In genomic region chr17:38428150-38428642, GRCh38 we compare ENCODE assay signal across 8 cellular contexts. TPM values are rescaled to one million over a fixed set of nuclear protein-coding genes. Genes with fewer than 3 reads are reported as not detected.
DNase-seq lines count a peak whose midpoint lies in the region; ATAC-seq, FAIRE-seq and TF ChIP-seq lines count a peak whose summit lies in the region.

Gene ARHGAP23 (plus strand): TSS chr17:38428464. CDS start chr17:38428486, 22 bp downstream.

- RAD21 ChIA-PET in HCT116 (lab: Charles Lee; ENCODE audit: low non-redundant PET in 1 of 2, low total read pairs in 2 of 2, uncharacterized antibody in 2 of 2, unreplicated experiment in 2 of 2): no interaction called here

- CTCF ChIA-PET in A549 (lab: Yijun Ruan, JAX): interaction anchor here (0.7 to 9.3 kb wide), 9 partner anchors 9 to 239 kb away, joined by 3 to 80 read pairs (median 5); no protein-coding TSS in a partner anchor
- CTCF ChIA-PET in HCT116 (lab: Charles Lee): interaction anchor here (0.6 to 1.3 kb wide), 2 partner anchors 16 to 57 kb away, joined by 3 to 4 read pairs; no protein-coding TSS in a partner anchor

- peaks cover 29% of the 10 kb centered on the region for H3K4me1 ChIP-seq in A549
- peaks cover 22 to 44% of the 10 kb centered on the region in 2 experiments for H3K4me1 ChIP-seq in HCT116 (ENCODE audit: control insufficient read depth in 1 of 2, insufficient read depth in 2 of 2, low read length in 2 of 2)

- H3K36me3 ChIP-seq in HCT116 (ENCODE audit: control insufficient read depth in 1 of 2, insufficient read depth in 2 of 2, low read length in 2 of 2): no peaks in the 10 kb centered on the region

- H3K9me3 ChIP-seq in A549 (no peaks in the 10 kb centered on the region), HCT116 (ENCODE audit: control insufficient read depth in 1 of 2, insufficient read depth in 1 of 2, low read depth in 1 of 2, low read length in 2 of 2) (no peaks in the 10 kb centered on the region)

- DNase-seq in A549 (ENCODE audit: low read depth in 1 of 2, low spot score in 1 of 2) (peak; percentile 57 to 60), HCT116 (ENCODE audit: low read depth, low spot score) (no peak), cerebellum (ENCODE audit: low spot score) (peak; percentile 77), iPS-NIHi7 (ENCODE audit: extremely low spot score) (peak; percentile 63), skeletal muscle cell (ENCODE audit: low read depth) (no peak), NCI-H2171 (lab: John Stamatoyannopoulos, UW) (no peak)

- intact Hi-C loops in HCT116 (cut with micrococcal nuclease): no loop called here

- peak within 1 kb of the TSS; percentile 68 for H3K9ac ChIP-seq in HCT116 (ENCODE audit: low read length)

- TF ChIP-seq RAD21 in A549 (conservative IDR thresholded peaks at IDR 0.05 in 1 of 2, IDR thresholded peaks at IDR 0.05 in 1 of 2): no peak
- TF ChIP-seq RAD21 in HCT116 (IDR thresholded peaks at IDR 0.05; ENCODE audit: low read depth): no peak

- no peaks in the 10 kb centered on the region for H3K9me2 ChIP-seq in HCT116 (ENCODE audit: insufficient read depth)

- POLR2A ChIA-PET in A549 (lab: Yijun Ruan, JAX): interaction anchor here (0.5 to 0.9 kb wide), 3 partner anchors 39 to 79 kb away, joined by 3 read pairs; no protein-coding TSS in a partner anchor
- POLR2A ChIA-PET in HCT116 (lab: Charles Lee): interaction anchor here (0.8 kb wide), 1 partner anchor 26 kb away, joined by 3 read pairs; no protein-coding TSS in a partner anchor

- no peak for FAIRE-seq in A549 (lab: Jason Lieb, UNC)

- no TSS peak for BruUV-seq in HCT116 (replicated peaks; lab: Mats Ljungman, UMichigan)

- H3K4me2 ChIP-seq in A549 (peak within 1 kb of the TSS; percentile 88), HCT116 (ENCODE audit: low read length) (peak within 1 kb of the TSS; percentile 100)

- H3K79me2 ChIP-seq in HCT116 (ENCODE audit: insufficient read depth, low read length): 0 out of 2 replicates have a peak, but pooled peaks cover 4% of the 10 kb centered on the region

- no peak for TF ChIP-seq EP300 in A549 (IDR thresholded peaks at IDR 0.05)

- H3K27ac ChIP-seq in A549: peak within 1 kb of the TSS; percentile 77 to 95
- H3K27ac ChIP-seq in HCT116 (ENCODE audit: low read depth, low read length): peak within 1 kb of the TSS; percentile 62

- H4K20me1 ChIP-seq in HCT116 (ENCODE audit: insufficient read depth): no peaks in the 10 kb centered on the region

- peak; percentile 40 for TF ChIP-seq POLR2A in A549 (IDR thresholded peaks at IDR 0.05; ENCODE audit: low read length)
- TF ChIP-seq POLR2A in HCT116 (IDR thresholded peaks at IDR 0.05; ENCODE audit: borderline replicate concordance, extremely low read depth, insufficient read depth, insufficient read length): no peak

- peak within 1 kb of the TSS; percentile 90 for H3K4me3 ChIP-seq in A549
- H3K4me3 ChIP-seq in HCT116 (replicated peaks in 1 of 2; ENCODE audit: low read depth in 1 of 2, low read length in 2 of 2): peak within 1 kb of the TSS; percentile 64 to 81
- H3K4me3 ChIP-seq in WI38 (ENCODE audit: low read depth, low read length): peak within 1 kb of the TSS; percentile 88
- H3K4me3 ChIP-seq in skeletal muscle cell (ENCODE audit: low read depth, low read length): peak within 1 kb of the TSS; percentile 84

- no peak for TF ChIP-seq CTCF in A549 (IDR thresholded peaks at IDR 0.05)
- no peak for TF ChIP-seq CTCF in HCT116 (IDR thresholded peaks at IDR 0.05 in 2 of 3, conservative IDR thresholded peaks at IDR 0.05 in 1 of 3; ENCODE audit: borderline replicate concordance in 1 of 3, insufficient read depth in 1 of 3, low read depth in 2 of 3, low read length in 2 of 3)
- TF ChIP-seq CTCF in WI38 (IDR thresholded peaks at IDR 0.05; ENCODE audit: low read depth, low read length): no peak

- WGBS in A549 (ENCODE audit: missing lambda C conversion rate): 0% methylated on average over 1 of the region's 45 CpGs

- H2AFZ ChIP-seq in HCT116 (ENCODE audit: low read depth, low read length, poor library complexity, severe bottlenecking): peak within 1 kb of the TSS; percentile 90

- no peaks in the 10 kb centered on the region for H3K27me3 ChIP-seq in HCT116 (ENCODE audit: insufficient read depth, low read length)

- ATAC-seq in A549 (peak; percentile 62 to 64), HCT116 (peak; percentile 66), HG03354 (IDR thresholded peaks at IDR 0.05; ENCODE audit: poor library complexity, severe bottlenecking, unreplicated experiment) (no peak)

TF ChIP-seq in A549, 52 proteins besides CTCF, POLR2A, EP300 and RAD21:
- TF ChIP-seq FOXS1 (CRISPR knock-in tag; IDR thresholded peaks at IDR 0.05): no peak
- TF ChIP-seq SMC3 (IDR thresholded peaks at IDR 0.05): 0 out of 3 replicates have a peak, but pooled peaks have one; percentile 4
- 0 out of 3 replicates have a peak, but pooled peaks have one; percentile 24 for TF ChIP-seq BCL3 (IDR thresholded peaks at IDR 0.05)

TF ChIP-seq in HCT116, 20 proteins besides CTCF, POLR2A, EP300 and RAD21:
- TF ChIP-seq POLR2AphosphoS5 (IDR thresholded peaks at IDR 0.05; ENCODE audit: low read depth, low read length) (peak; percentile 65; the same call in 1 of the 2 replicates), SIN3A (IDR thresholded peaks at IDR 0.05; ENCODE audit: low read depth) (no peak)

RNA-seq across cellular contexts. Expression of gene ARHGAP23, which starts in this region (rescaled TPM):
- 4.8 and 5.5 TPM in 2 replicates for polyA plus RNA-seq in A549 (2011; rRNA removed)
- 7.7 and 9.3 TPM in 2 replicates for polyA plus RNA-seq in A549 (2012; cell fraction: cytosol; rRNA removed)
- 13.6 and 17.6 TPM in 2 replicates for polyA plus RNA-seq in A549 (2012; cell fraction: nucleus; rRNA removed)
- 32.5 to 46.0 TPM (median 32.6 TPM) in 3 replicates for polyA plus RNA-seq in A549 (2017; fragmentation: RNase III; extraction: RNeasy Plus Mini Kit Qiagen cat#74134 plus additional on column Dnase treatment)
- 7.1 and 11.2 TPM in 2 replicates for polyA minus RNA-seq in A549 (2011; rRNA and poly(A)+ RNA removed)
- total RNA-seq in HCT116 (2021; ENCODE audit: unreplicated experiment): 41.0 TPM
- polyA plus RNA-seq in HCT116 (2012): 19.5 and 21.5 TPM in 2 replicates
- 35.2 TPM for total RNA-seq in cerebellum

Comparison
In these comparisons a context has a peak if more than half of its experiments do, and no peak if none do; other contexts are left out.
1. DNase-seq: peak in A549 (2 of 2), cerebellum (single experiment) and iPS-NIHi7 (single experiment); none in HCT116 (single experiment), skeletal muscle cell (single experiment) and NCI-H2171 (single experiment).
2. Of the 6 proteins assayed by ChIP-seq in both A549 and HCT116: peak only in A549: POLR2A; only in HCT116: none; in both: none; in neither: 5.
3. Peak in every context shown above with its lines, with median percentiles within 50 percentile points of each other: H3K4me3 ChIP-seq.